20 cellular contexts compared by ENCODE assay signal in the genomic region with DNA sequence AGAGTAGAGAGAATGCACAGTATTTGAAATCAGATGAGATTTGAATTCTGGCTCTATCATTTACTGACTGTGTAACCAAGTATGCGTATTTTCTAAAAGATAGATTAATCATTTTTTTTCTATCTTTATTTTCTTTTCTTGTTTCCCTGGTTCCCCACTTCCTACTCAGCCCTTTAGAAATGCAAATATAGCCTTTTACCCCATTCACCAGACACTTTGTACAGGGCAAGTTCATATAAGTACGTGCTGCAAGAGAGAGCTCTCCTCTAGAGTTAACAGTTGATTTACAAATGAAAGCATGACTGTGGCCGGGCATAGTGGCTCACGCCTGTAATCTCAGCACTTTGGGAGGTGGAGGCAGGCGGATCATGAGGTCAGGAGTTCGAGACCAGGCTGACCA. TPM values are rescaled to one million over a fixed set of nuclear protein-coding genes. Genes with fewer than 3 reads are reported as not detected.
DNase-seq lines count a peak whose midpoint lies in the region; ATAC-seq, FAIRE-seq and TF ChIP-seq lines count a peak whose summit lies in the region.
"Had no signal": no experiment of that assay in that cellular context is flagged by ENCODE, and none has a peak within 500 bp of the region (broad histone marks: within the 10 kb centered on the region; RNA-seq: fewer than 3 reads in every experiment).

No MANE protein-coding gene starts in this region.

- in situ Hi-C loops in HAP-1 (cut with MboI; ENCODE audit: low sequenced_read_pairs) = no loop called here

- H3K4me3 ChIP-seq in HAP-1 (no peak overlapping the region), astrocyte (ENCODE audit: insufficient read depth, low read depth, low read length) (no peak overlapping the region), upper lobe of right lung (no peak overlapping the region), OCI-LY7 (ENCODE audit: low read depth, low read length, poor library complexity, severe bottlenecking) (no peak overlapping the region)
- H3K4me3 ChIP-seq: GM23338 had no signal

- H3K27me3 ChIP-seq in HAP-1 (ENCODE audit: low read depth) = no peaks in the 10 kb centered on the region
- H3K27me3 ChIP-seq in astrocyte (ENCODE audit: insufficient read depth, low read length) = no peaks in the 10 kb centered on the region
- H3K27me3 ChIP-seq in upper lobe of right lung = no peaks in the 10 kb centered on the region

- no peaks in the 10 kb centered on the region for H3K27me3 Mint-ChIP-seq in astrocyte (ENCODE audit: low read depth, unreplicated experiment)
- H3K27me3 Mint-ChIP-seq in activated CD4-positive, alpha-beta T cell treated with anti-CD3 and anti-CD28 coated beads, Interleukin-2, amount 10 ng/mL, durations not matched to agents 7 days and 5 days = no peaks in the 10 kb centered on the region

- CTCF ChIA-PET in activated CD4-positive, alpha-beta T cell treated with anti-CD3 and anti-CD28 coated beads, Interleukin-2, amount 10 ng/mL, durations not matched to agents 7 days and 5 days (lab: Charles Lee) = no interaction called here
- CTCF ChIA-PET in OCI-LY7 (lab: Charles Lee; ENCODE audit: unreplicated experiment) = no interaction called here

- H3K9me3 ChIP-seq in HAP-1 (peaks cover 3% of the 10 kb centered on the region; the same call in 1 of the 2 replicates), astrocyte (ENCODE audit: insufficient read depth, low read depth, low read length) (no peaks in the 10 kb centered on the region), upper lobe of right lung (no peaks in the 10 kb centered on the region), OCI-LY7 (ENCODE audit: low read length) (no peaks in the 10 kb centered on the region)

- no peak overlapping the region for H3K9ac ChIP-seq in astrocyte (ENCODE audit: low read length)

- no peaks in the 10 kb centered on the region for H4K20me1 ChIP-seq in astrocyte (ENCODE audit: insufficient read depth, low read length)
- H4K20me1 ChIP-seq in OCI-LY7 (ENCODE audit: insufficient read depth, low read length) = no peaks in the 10 kb centered on the region

- no peak overlapping the region for H3K27ac Mint-ChIP-seq in astrocyte (ENCODE audit: unreplicated experiment)
- no peak overlapping the region for H3K27ac Mint-ChIP-seq in activated CD4-positive, alpha-beta T cell treated with anti-CD3 and anti-CD28 coated beads, Interleukin-2, amount 10 ng/mL, durations not matched to agents 7 days and 5 days
- H3K27ac Mint-ChIP-seq: CD4-positive, alpha-beta memory T cell; GM23338 had no signal

- POLR2A ChIA-PET in activated CD4-positive, alpha-beta T cell treated with anti-CD3 and anti-CD28 coated beads, Interleukin-2, amount 10 ng/mL, durations not matched to agents 7 days and 5 days (lab: Charles Lee) = no interaction called here
- POLR2A ChIA-PET in OCI-LY7 (lab: Charles Lee) = interaction anchor here (0.8 kb wide), 1 partner anchor 1275 kb away, joined by 3 read pairs; no protein-coding TSS in a partner anchor

- H3K27ac ChIP-seq in astrocyte (ENCODE audit: low read depth, low read length) (no peak overlapping the region), upper lobe of right lung (no peak overlapping the region), OCI-LY7 (ENCODE audit: low read depth, low read length, poor library complexity, severe bottlenecking) (no peak overlapping the region)

- no peaks in the 10 kb centered on the region for H3K36me3 ChIP-seq in HAP-1 (replicated peaks)
- no peaks in the 10 kb centered on the region for H3K36me3 ChIP-seq in astrocyte (ENCODE audit: insufficient read depth, low read length)
- H3K36me3 ChIP-seq in upper lobe of right lung = no peaks in the 10 kb centered on the region
- H3K36me3 ChIP-seq in OCI-LY7 (ENCODE audit: insufficient read depth, low read length) = no peaks in the 10 kb centered on the region

- no peak for TF ChIP-seq CTCF in astrocyte (IDR thresholded peaks at IDR 0.05; ENCODE audit: insufficient read depth, low read depth, low read length)
- no peak for TF ChIP-seq CTCF in upper lobe of right lung (IDR thresholded peaks at IDR 0.05)
- TF ChIP-seq CTCF in OCI-LY7 (conservative IDR thresholded peaks at IDR 0.05; ENCODE audit: low read length) = no peak

- H3K4me2 ChIP-seq in astrocyte (ENCODE audit: low read length) (no peak overlapping the region), OCI-LY7 (ENCODE audit: low read length) (no peak overlapping the region)
- H3K4me2 ChIP-seq: GM23338 had no signal

- no peak overlapping the region for H3K4me3 Mint-ChIP-seq in astrocyte (ENCODE audit: unreplicated experiment)
- H3K4me3 Mint-ChIP-seq in activated CD4-positive, alpha-beta T cell treated with anti-CD3 and anti-CD28 coated beads, Interleukin-2, amount 10 ng/mL, durations not matched to agents 7 days and 5 days = no peak overlapping the region
- H3K4me3 Mint-ChIP-seq: CD4-positive, alpha-beta memory T cell; GM23338 had no signal

- no TSS peak for BruUV-seq in OCI-LY7 (replicated peaks; lab: Mats Ljungman, UMichigan)

- H3K4me1 ChIP-seq in HAP-1 (peaks cover 6% of the 10 kb centered on the region; the same call in 1 of the 2 replicates), astrocyte (ENCODE audit: insufficient read depth, low read length) (no peaks in the 10 kb centered on the region), upper lobe of right lung (no peaks in the 10 kb centered on the region), OCI-LY7 (ENCODE audit: insufficient read depth, low read length, poor library complexity, severe bottlenecking) (no peaks in the 10 kb centered on the region)

- H3K4me1 Mint-ChIP-seq in astrocyte (ENCODE audit: low read depth, unreplicated experiment) = no peaks in the 10 kb centered on the region
- no peaks in the 10 kb centered on the region for H3K4me1 Mint-ChIP-seq in activated CD4-positive, alpha-beta T cell treated with anti-CD3 and anti-CD28 coated beads, Interleukin-2, amount 10 ng/mL, durations not matched to agents 7 days and 5 days
- H3K4me1 Mint-ChIP-seq: CD4-positive, alpha-beta memory T cell had no signal

- no peaks in the 10 kb centered on the region for H3K36me3 Mint-ChIP-seq in astrocyte (ENCODE audit: low read depth, unreplicated experiment)
- H3K36me3 Mint-ChIP-seq in activated CD4-positive, alpha-beta T cell treated with anti-CD3 and anti-CD28 coated beads, Interleukin-2, amount 10 ng/mL, durations not matched to agents 7 days and 5 days (ENCODE audit: low read depth) = no peaks in the 10 kb centered on the region
- H3K36me3 Mint-ChIP-seq: CD4-positive, alpha-beta memory T cell had no signal

- FAIRE-seq in astrocyte (lab: Jason Lieb, UNC) = no peak
- FAIRE-seq: G401.6, GM12892 had no signal

- peak; percentile 57 for ATAC-seq in left lobe of liver
- ATAC-seq in upper lobe of right lung = peak; percentile 36
- no peak for ATAC-seq in GM18867 (IDR thresholded peaks at IDR 0.05; ENCODE audit: unreplicated experiment)
- ATAC-seq: GM23338 had no signal

- peaks cover 2% of the 10 kb centered on the region for H3K9me3 Mint-ChIP-seq in astrocyte (ENCODE audit: unreplicated experiment)
- no peaks in the 10 kb centered on the region for H3K9me3 Mint-ChIP-seq in activated CD4-positive, alpha-beta T cell treated with anti-CD3 and anti-CD28 coated beads, Interleukin-2, amount 10 ng/mL, durations not matched to agents 7 days and 5 days
- H3K9me3 Mint-ChIP-seq: CD4-positive, alpha-beta memory T cell had no signal

- H2AFZ ChIP-seq in astrocyte (ENCODE audit: low read depth, low read length) (no peak overlapping the region), OCI-LY7 (ENCODE audit: low read length) (no peak overlapping the region)
- H2AFZ ChIP-seq: GM23338 had no signal

- intact Hi-C loops in upper lobe of right lung (cut with DNase I) (no loop called here), OCI-LY7 (cut with micrococcal nuclease; ENCODE audit: unreplicated experiment) (no loop called here)

- DNase-seq in HAP-1 (ENCODE audit: low spot score in 2 of 2) = peak; percentile 56 to 77
- peak; percentile 52 for DNase-seq in astrocyte (ENCODE audit: low read depth)
- DNase-seq in left lobe of liver (ENCODE audit: low spot score) = no peak
- no peak for DNase-seq in upper lobe of right lung
- no peak for DNase-seq in activated CD4-positive, alpha-beta T cell treated with anti-CD3 and anti-CD28 coated beads, Interleukin-2, amount 10 ng/mL, durations not matched to agents 7 days and 5 days
- DNase-seq in OCI-LY7 (ENCODE audit: low spot score) = no peak
- DNase-seq: C1 segment of cervical spinal cord; Calu3; CD4-positive, alpha-beta memory T cell; COR-L47; DMS79 treated with DMSO at 0.1 percent for 48 hours; HCEC 1CT had no signal

- H3K79me2 ChIP-seq in astrocyte (ENCODE audit: insufficient read depth, low read length) (no peaks in the 10 kb centered on the region), OCI-LY7 (ENCODE audit: insufficient read depth, low read depth, low read length) (no peaks in the 10 kb centered on the region)

- H3K9me2 ChIP-seq in OCI-LY7 (ENCODE audit: insufficient read depth, low read length) = no peaks in the 10 kb centered on the region

RNA-seq across cellular contexts. Expression of a gene that starts 17.8 kb away (rescaled TPM):
- total RNA-seq in astrocyte (0.24 TPM in 1 of 2 replicates, not detected in the other), left lobe of liver (520 TPM), upper lobe of right lung (3.0 TPM), OCI-LY7 (2022) (not detected in 2 replicates)
- total RNA-seq in activated CD4-positive, alpha-beta T cell treated with anti-CD3 and anti-CD28 coated beads, Interleukin-2, amount 10 ng/mL, durations not matched to agents 7 days and 5 days = not detected
- not detected in 2 replicates for total RNA-seq in OCI-LY7 (2014; rRNA removed; shearing (Covaris generic))
- total RNA-seq: Calu3; CD4-positive, alpha-beta memory T cell had no signal

RNA-seq across cellular contexts. Expression of a gene that starts 19.6 kb away (rescaled TPM):
- total RNA-seq in astrocyte (not detected in 2 replicates), left lobe of liver (not detected), upper lobe of right lung (not detected), OCI-LY7 (2022) (not detected in 2 replicates)
- total RNA-seq in activated CD4-positive, alpha-beta T cell treated with anti-CD3 and anti-CD28 coated beads, Interleukin-2, amount 10 ng/mL, durations not matched to agents 7 days and 5 days = not detected
- total RNA-seq in OCI-LY7 (2014; rRNA removed; shearing (Covaris generic)) = not detected in 2 replicates
- total RNA-seq: A172; A673; Calu3; CD4-positive, alpha-beta memory T cell; Daoy; GM23338; H4 had no signal

Comparison
In these comparisons a context has a peak if more than half of its experiments do, and no peak if none do; other contexts are left out.
1. DNase-seq: peak in HAP-1 (2 of 2) and astrocyte (single experiment); none in left lobe of liver (single experiment), upper lobe of right lung (single experiment), activated CD4-positive, alpha-beta T cell treated with anti-CD3 and anti-CD28 coated beads, Interleukin-2, amount 10 ng/mL, durations not matched to agents 7 days and 5 days (single experiment) and OCI-LY7 (single experiment).
2. RNA of a gene that starts 17.8 kb away (total RNA-seq): 520 TPM in left lobe of liver (single experiment); 3.0 TPM in upper lobe of right lung (single experiment), 0.24 TPM in astrocyte, not detected in OCI-LY7 and not detected in activated CD4-positive, alpha-beta T cell treated with anti-CD3 and anti-CD28 coated beads, Interleukin-2, amount 10 ng/mL, durations not matched to agents 7 days and 5 days; every median in the first group is over 100 times any median in the second.